Comparison of ENCODE assay signal across 9 cellular contexts in genomic region chr20:50221501-50222323, GRCh38. TPM values are rescaled to one million over a fixed set of nuclear protein-coding genes. Genes with fewer than 3 reads are reported as not detected.
A peak's percentile ranks its signal among the peaks of the same experiment; 100 is the strongest.
DNase-seq lines count a peak whose midpoint lies in the region; ATAC-seq and TF ChIP-seq lines count a peak whose summit lies in the region.
"Had no signal": no experiment of that assay in that cellular context is flagged by ENCODE, and none has a peak within 500 bp of the region (broad histone marks: within the 10 kb centered on the region; RNA-seq: fewer than 3 reads in every experiment).

No MANE protein-coding gene starts in this region.

- peaks cover 10% of the 10 kb centered on the region for H3K27me3 Mint-ChIP-seq in activated naive CD4-positive, alpha-beta T cell treated with anti-CD3 and anti-CD28 coated beads, Interleukin-2, amount 10 ng/mL, durations not matched to agents 7 days and 5 days
- peaks cover 8% of the 10 kb centered on the region for H3K27me3 Mint-ChIP-seq in glutamatergic neuron (ENCODE audit: unreplicated experiment)

- no peak for TF ChIP-seq CTCF in gastrocnemius medialis (IDR thresholded peaks at IDR 0.05 in 4 of 5, conservative IDR thresholded peaks at IDR 0.05 in 1 of 5)
- no peak for TF ChIP-seq CTCF in glutamatergic neuron (IDR thresholded peaks at IDR 0.05; ENCODE audit: partially characterized antibody, unreplicated experiment)

- in situ Hi-C loops in gastrocnemius medialis (cut with MboI; ENCODE audit: low sequenced_read_pairs in 4 of 4) = no loop called here

- TF ChIP-seq POLR2A in gastrocnemius medialis (IDR thresholded peaks at IDR 0.05) = no peak

- CTCF ChIA-PET in activated naive CD4-positive, alpha-beta T cell treated with anti-CD3 and anti-CD28 coated beads, Interleukin-2, amount 10 ng/mL, durations not matched to agents 7 days and 5 days (lab: Charles Lee) = no interaction called here

- DNase-seq in GM04503 (ENCODE audit: low read depth) = peak; percentile 71
- peak; percentile 95 for DNase-seq in SKM-1 treated with dmso at 0.1 percent for 144 hours (lab: John Stamatoyannopoulos, UW; ENCODE audit: unreplicated experiment)
- peak; percentile 61 for DNase-seq in Right ventricle myocardium superior
- DNase-seq in gastrocnemius medialis = peak in 1 of 2 donors; percentile 44
- no peak for DNase-seq in NCI-H1436 treated with DMSO at 0.1 percent for 48 hours (lab: John Stamatoyannopoulos, UW)
- no peak for DNase-seq in activated naive CD4-positive, alpha-beta T cell treated with anti-CD3 and anti-CD28 coated beads, Interleukin-2, amount 10 ng/mL, durations not matched to agents 7 days and 5 days
- DNase-seq in glutamatergic neuron = no peak
- DNase-seq in activated CD4-positive, alpha-beta T cell treated with anti-CD3 and anti-CD28 coated beads, Interleukin-2, amount 50 U/mL, for 48 hours = no peak
- DNase-seq: DMS79 treated with DMSO at 0.1 percent for 48 hours had no signal

- no peak overlapping the region for H3K4me3 ChIP-seq in gastrocnemius medialis

- no peak overlapping the region for H3K4me3 Mint-ChIP-seq in activated naive CD4-positive, alpha-beta T cell treated with anti-CD3 and anti-CD28 coated beads, Interleukin-2, amount 10 ng/mL, durations not matched to agents 7 days and 5 days
- no peak overlapping the region for H3K4me3 Mint-ChIP-seq in glutamatergic neuron (ENCODE audit: unreplicated experiment)

- H3K27me3 ChIP-seq in gastrocnemius medialis = no peaks in the 10 kb centered on the region

- H3K36me3 ChIP-seq in gastrocnemius medialis = no peaks in the 10 kb centered on the region

- intact Hi-C loops in Right ventricle myocardium superior (cut with DNase I) (no loop called here), gastrocnemius medialis (cut with DNase I; ENCODE audit: low total_unique reads) (no loop called here)

- peak overlapping the region in 3 of 4 donors; percentile 18 to 38 (median 20) for H3K27ac ChIP-seq in gastrocnemius medialis

- peaks cover 4% of the 10 kb centered on the region for H3K4me1 Mint-ChIP-seq in activated naive CD4-positive, alpha-beta T cell treated with anti-CD3 and anti-CD28 coated beads, Interleukin-2, amount 10 ng/mL, durations not matched to agents 7 days and 5 days
- no peaks in the 10 kb centered on the region for H3K4me1 Mint-ChIP-seq in glutamatergic neuron (ENCODE audit: low read depth, unreplicated experiment)

- H3K9me3 Mint-ChIP-seq in activated naive CD4-positive, alpha-beta T cell treated with anti-CD3 and anti-CD28 coated beads, Interleukin-2, amount 10 ng/mL, durations not matched to agents 7 days and 5 days = no peaks in the 10 kb centered on the region
- peaks cover 10% of the 10 kb centered on the region for H3K9me3 Mint-ChIP-seq in glutamatergic neuron (ENCODE audit: unreplicated experiment)

- H3K9me3 ChIP-seq in gastrocnemius medialis = no peaks in the 10 kb centered on the region

- no peaks in the 10 kb centered on the region for H3K36me3 Mint-ChIP-seq in activated naive CD4-positive, alpha-beta T cell treated with anti-CD3 and anti-CD28 coated beads, Interleukin-2, amount 10 ng/mL, durations not matched to agents 7 days and 5 days
- peaks cover 4% of the 10 kb centered on the region for H3K36me3 Mint-ChIP-seq in glutamatergic neuron (ENCODE audit: unreplicated experiment)

- no peak overlapping the region for H3K27ac Mint-ChIP-seq in activated naive CD4-positive, alpha-beta T cell treated with anti-CD3 and anti-CD28 coated beads, Interleukin-2, amount 10 ng/mL, durations not matched to agents 7 days and 5 days
- H3K27ac Mint-ChIP-seq in glutamatergic neuron (ENCODE audit: unreplicated experiment) = no peak overlapping the region

- ATAC-seq in Right ventricle myocardium superior (ENCODE audit: poor library complexity) (peak; percentile 50), gastrocnemius medialis (no peak)

- H3K4me1 ChIP-seq in gastrocnemius medialis = peaks cover 7 to 14% of the 10 kb centered on the region in 2 donors

RNA-seq across cellular contexts. Expression of gene CEBPB, which starts 31.1 kb away (rescaled TPM):
- 57.3 TPM for total RNA-seq in Right ventricle myocardium superior
- 100 to 1,000 TPM; 219 to 434 (median 321) TPM for total RNA-seq in gastrocnemius medialis
- 11.3 TPM for total RNA-seq in glutamatergic neuron (ENCODE audit: unreplicated experiment)

Comparison
In these comparisons a context has a peak if more than half of its experiments do, and no peak if none do; other contexts are left out.
1. DNase-seq: peak in GM04503 (single experiment), SKM-1 treated with dmso at 0.1 percent for 144 hours (single experiment) and Right ventricle myocardium superior (single experiment); none in NCI-H1436 treated with DMSO at 0.1 percent for 48 hours (single experiment), activated naive CD4-positive, alpha-beta T cell treated with anti-CD3 and anti-CD28 coated beads, Interleukin-2, amount 10 ng/mL, durations not matched to agents 7 days and 5 days (single experiment), glutamatergic neuron (single experiment) and activated CD4-positive, alpha-beta T cell treated with anti-CD3 and anti-CD28 coated beads, Interleukin-2, amount 50 U/mL, for 48 hours (0 of 2).